24 cellular contexts compared by ENCODE assay signal in genomic region chr3:56616479-56617006, GRCh38. TPM values are rescaled to one million over a fixed set of nuclear protein-coding genes. Genes with fewer than 3 reads are reported as not detected.
A peak's percentile ranks its signal among the peaks of the same experiment; 100 is the strongest.
DNase-seq lines count a peak whose midpoint lies in the region; ATAC-seq, FAIRE-seq and TF ChIP-seq lines count a peak whose summit lies in the region.
"Had no signal": no experiment of that assay in that cellular context is flagged by ENCODE, and none has a peak within 500 bp of the region (broad histone marks: within the 10 kb centered on the region; RNA-seq: fewer than 3 reads in every experiment).

No MANE protein-coding gene starts in this region.

- no peak overlapping the region for H2BK120ac ChIP-seq in H1 (replicated peaks; ENCODE audit: low read depth, low read length)

- H4K5ac ChIP-seq in H1 (ENCODE audit: insufficient read length, low read depth, low read length) = no peak overlapping the region

- H3K36me3 Mint-ChIP-seq in activated CD4-positive, alpha-beta T cell treated with anti-CD3 and anti-CD28 coated beads, Interleukin-2, amount 10 ng/mL, durations not matched to agents 24 days and 14 days (ENCODE audit: low read depth) = peaks cover 71% of the 10 kb centered on the region
- H3K36me3 Mint-ChIP-seq in activated CD4-positive, alpha-beta T cell treated with anti-CD3 and anti-CD28 coated beads, Interleukin-2, amount 10 ng/mL, durations not matched to agents 7 days and 5 days (ENCODE audit: low read depth) = peaks cover 82% of the 10 kb centered on the region
- peaks cover 68% of the 10 kb centered on the region for H3K36me3 Mint-ChIP-seq in CD4-positive, CD25-positive, alpha-beta regulatory T cell
- H3K36me3 Mint-ChIP-seq in T-helper 17 cell (ENCODE audit: low read depth) = peaks cover 6% of the 10 kb centered on the region
- H3K36me3 Mint-ChIP-seq in Caco-2 (ENCODE audit: insufficient read depth, unreplicated experiment) = peaks cover 60% of the 10 kb centered on the region

- H2BK12ac ChIP-seq in H1 (ENCODE audit: low read depth, low read length) = no peak overlapping the region

- no peak overlapping the region for H4K8ac ChIP-seq in H1 (ENCODE audit: extremely low read depth, insufficient read depth, low read length)

- H2AK5ac ChIP-seq in H1 (ENCODE audit: low read depth, low read length) = no peak overlapping the region

- H3K36me3 ChIP-seq in CD4-positive, CD25-positive, alpha-beta regulatory T cell (ENCODE audit: control insufficient read depth, insufficient read depth, low read length) = peaks cover 79% of the 10 kb centered on the region
- H3K36me3 ChIP-seq in H1 (ENCODE audit: control insufficient read depth in 2 of 4, insufficient read depth in 4 of 4, low read length in 3 of 4) = peaks cover 0 to 52% (median 10%) of the 10 kb centered on the region in 4 experiments; a peak in 4 of 8 replicates
- peaks cover 26% of the 10 kb centered on the region for H3K36me3 ChIP-seq in MG63
- H3K36me3 ChIP-seq in Caco-2 (ENCODE audit: control insufficient read depth, insufficient read depth, low read length) = no peaks in the 10 kb centered on the region

- no peak overlapping the region for H3K18ac ChIP-seq in H1 (ENCODE audit: extremely low read depth, low read length)

- no peak for TF ChIP-seq POLR2A in H1 (IDR thresholded peaks at IDR 0.05; ENCODE audit: control extremely low read depth in 1 of 2, low read depth in 2 of 2, low read length in 2 of 2)

- POLR2A ChIA-PET in activated CD4-positive, alpha-beta T cell treated with anti-CD3 and anti-CD28 coated beads, Interleukin-2, amount 10 ng/mL, durations not matched to agents 7 days and 5 days (lab: Charles Lee) = no interaction called here
- POLR2A ChIA-PET in H1 (lab: Charles Lee; ENCODE audit: partially characterized antibody) = no interaction called here
- POLR2A ChIA-PET in Caco-2 (lab: Charles Lee) = no interaction called here

- no peak for TF ChIP-seq RAD21 in H1 (IDR thresholded peaks at IDR 0.05 in 1 of 2, conservative IDR thresholded peaks at IDR 0.05 in 1 of 2; ENCODE audit: low read depth in 2 of 2, low read length in 2 of 2)

- no peak for ATAC-seq in CD4-positive, CD25-positive, alpha-beta regulatory T cell (ENCODE audit: low read depth in 2 of 2)
- ATAC-seq in T-helper 17 cell = no peak
- ATAC-seq: activated T-cell treated with anti-CD3 and anti-CD28 coated beads, Interleukin-2, amount 50 U/mL, for 4 hours; lower lobe of right lung; SK-N-SH treated with all-trans-retinoic acid at 6 μM for 48 hours had no signal

- peaks cover 22% of the 10 kb centered on the region for H3K4me1 ChIP-seq in CD4-positive, CD25-positive, alpha-beta regulatory T cell (ENCODE audit: control insufficient read depth, insufficient read depth, low read length, poor library complexity, severe bottlenecking)
- H3K4me1 ChIP-seq in H1 (replicated peaks in 1 of 4; ENCODE audit: control insufficient read depth in 3 of 4, insufficient read depth in 4 of 4, low read length in 3 of 4) (no peaks in the 10 kb centered on the region; a peak in 1 of 7 replicates), Caco-2 (no peaks in the 10 kb centered on the region)

- 89 to 100% methylated on average over 1 to 2 of the region's 2 CpGs for WGBS in H1 (ENCODE audit: extremely low coverage in 1 of 2, insufficient coverage in 1 of 2, insufficient read length in 1 of 2, insufficient replicate concordance in 2 of 2, low coverage in 1 of 2, low lambda C conversion rate in 2 of 2, missing lambda C conversion rate in 1 of 2), 2 experiments

- no peak overlapping the region for H4K91ac ChIP-seq in H1 (replicated peaks; ENCODE audit: insufficient read length, low read length)

- H2AFZ ChIP-seq in H1 (ENCODE audit: low read length) = no peak overlapping the region

- H3K79me1 ChIP-seq in H1 (ENCODE audit: low read depth, low read length) = peaks cover 4% of the 10 kb centered on the region; the same call in 1 of the 2 replicates

- H3K23me2 ChIP-seq in H1 (ENCODE audit: low read depth, low read length) = no peaks in the 10 kb centered on the region

- H3K4me1 Mint-ChIP-seq in activated CD4-positive, alpha-beta T cell treated with anti-CD3 and anti-CD28 coated beads, Interleukin-2, amount 10 ng/mL, durations not matched to agents 24 days and 14 days = peaks cover 30% of the 10 kb centered on the region
- peaks cover 31% of the 10 kb centered on the region for H3K4me1 Mint-ChIP-seq in activated CD4-positive, alpha-beta T cell treated with anti-CD3 and anti-CD28 coated beads, Interleukin-2, amount 10 ng/mL, durations not matched to agents 7 days and 5 days
- H3K4me1 Mint-ChIP-seq in CD4-positive, CD25-positive, alpha-beta regulatory T cell = peaks cover 23 to 43% (median 29%) of the 10 kb centered on the region in 4 donors
- H3K4me1 Mint-ChIP-seq in T-helper 17 cell (peaks cover 21% of the 10 kb centered on the region), Caco-2 (ENCODE audit: low read depth, unreplicated experiment) (peaks cover 7% of the 10 kb centered on the region)

- no peaks in the 10 kb centered on the region for H3K27me3 ChIP-seq in CD4-positive, CD25-positive, alpha-beta regulatory T cell (ENCODE audit: control insufficient read depth, insufficient read depth, low read length)
- H3K27me3 ChIP-seq in H1 (replicated peaks in 1 of 4; ENCODE audit: control insufficient read depth in 3 of 4, extremely low read depth in 1 of 4, insufficient read depth in 3 of 4, low read length in 3 of 4) (no peaks in the 10 kb centered on the region), MG63 (no peaks in the 10 kb centered on the region), Caco-2 (replicated peaks; ENCODE audit: control insufficient read depth, insufficient read depth, low read length) (no peaks in the 10 kb centered on the region)
- H3K27me3 ChIP-seq: suprapubic skin had no signal

- no peaks in the 10 kb centered on the region for H3K9me3 ChIP-seq in CD4-positive, CD25-positive, alpha-beta regulatory T cell (ENCODE audit: control insufficient read depth in 2 of 2, low read length in 2 of 2)
- H3K9me3 ChIP-seq in T-helper 17 cell (ENCODE audit: control insufficient read depth, low read length, poor library complexity, severe bottlenecking) (no peaks in the 10 kb centered on the region), H1 (ENCODE audit: insufficient read depth in 2 of 2, low read depth in 1 of 2, low read length in 1 of 2) (no peaks in the 10 kb centered on the region), MG63 (no peaks in the 10 kb centered on the region), Caco-2 (no peaks in the 10 kb centered on the region)
- H3K9me3 ChIP-seq: lower lobe of right lung, suprapubic skin had no signal

- TF ChIP-seq CTCF in H1 (IDR thresholded peaks at IDR 0.05; ENCODE audit: control extremely low read depth in 1 of 3, insufficient read depth in 1 of 3, low read depth in 1 of 3, low read length in 3 of 3) (no peak), Caco-2 (IDR thresholded peaks at IDR 0.05; ENCODE audit: insufficient read depth in 1 of 2, low read depth in 1 of 2, low read length in 1 of 2, severe bottlenecking in 1 of 2, unreplicated experiment in 1 of 2) (no peak)

- intact Hi-C loops in activated CD4-positive, alpha-beta T cell treated with anti-CD3 and anti-CD28 coated beads, Interleukin-2, amount 10 ng/mL, durations not matched to agents 24 days and 14 days (cut with micrococcal nuclease) = no loop called here
- intact Hi-C loops in Caco-2 (cut with micrococcal nuclease; ENCODE audit: unreplicated experiment) = no loop called here

- no peak overlapping the region for H3K23ac ChIP-seq in H1 (ENCODE audit: insufficient read length)

- no peak for FAIRE-seq in H1 (lab: Jason Lieb, UNC)

- peaks cover 9% of the 10 kb centered on the region for H3K9me3 Mint-ChIP-seq in activated CD4-positive, alpha-beta T cell treated with anti-CD3 and anti-CD28 coated beads, Interleukin-2, amount 10 ng/mL, durations not matched to agents 24 days and 14 days
- H3K9me3 Mint-ChIP-seq in activated CD4-positive, alpha-beta T cell treated with anti-CD3 and anti-CD28 coated beads, Interleukin-2, amount 10 ng/mL, durations not matched to agents 7 days and 5 days = peaks cover 12% of the 10 kb centered on the region
- H3K9me3 Mint-ChIP-seq in CD4-positive, CD25-positive, alpha-beta regulatory T cell = peaks cover 0 to 4% (median 0%) of the 10 kb centered on the region in 7 donors
- no peaks in the 10 kb centered on the region for H3K9me3 Mint-ChIP-seq in Caco-2 (ENCODE audit: unreplicated experiment)
- H3K9me3 Mint-ChIP-seq: activated T-cell treated with anti-CD3 and anti-CD28 coated beads, Interleukin-2, amount 50 U/mL, for 4 hours; H9 had no signal

- TF ChIP-seq EP300 in H1 (IDR thresholded peaks at IDR 0.05; ENCODE audit: borderline replicate concordance in 1 of 2, low read depth in 2 of 2, low read length in 2 of 2) = no peak

- H3K14ac ChIP-seq in H1 (ENCODE audit: insufficient read length) = no peak overlapping the region

- no peak overlapping the region for H3K56ac ChIP-seq in H1 (replicated peaks; ENCODE audit: insufficient read length, low read depth, low read length)

- no peaks in the 10 kb centered on the region for H3K27me3 Mint-ChIP-seq in activated CD4-positive, alpha-beta T cell treated with anti-CD3 and anti-CD28 coated beads, Interleukin-2, amount 10 ng/mL, durations not matched to agents 24 days and 14 days
- no peaks in the 10 kb centered on the region for H3K27me3 Mint-ChIP-seq in activated CD4-positive, alpha-beta T cell treated with anti-CD3 and anti-CD28 coated beads, Interleukin-2, amount 10 ng/mL, durations not matched to agents 7 days and 5 days
- no peaks in the 10 kb centered on the region for H3K27me3 Mint-ChIP-seq in CD4-positive, CD25-positive, alpha-beta regulatory T cell
- no peaks in the 10 kb centered on the region for H3K27me3 Mint-ChIP-seq in T-helper 17 cell
- H3K27me3 Mint-ChIP-seq in Caco-2 (ENCODE audit: insufficient read depth, unreplicated experiment) = no peaks in the 10 kb centered on the region

- H3K4me3 ChIP-seq in CD4-positive, CD25-positive, alpha-beta regulatory T cell (ENCODE audit: low read depth, low read length) = no peak overlapping the region
- H3K4me3 ChIP-seq in H1 (ENCODE audit: extremely low read depth in 1 of 4, insufficient read depth in 2 of 4, low read depth in 3 of 4, low read length in 4 of 4) = no peak overlapping the region
- H3K4me3 ChIP-seq in MG63 = no peak overlapping the region
- H3K4me3 ChIP-seq in Caco-2 (ENCODE audit: low read depth, low read length) = no peak overlapping the region
- H3K4me3 ChIP-seq: lower lobe of right lung, suprapubic skin had no signal

- no peak overlapping the region for H3K27ac ChIP-seq in CD4-positive, CD25-positive, alpha-beta regulatory T cell (ENCODE audit: insufficient read depth, low read length, poor library complexity, severe bottlenecking)
- H3K27ac ChIP-seq in H1 (ENCODE audit: low read depth, low read length) = no peak overlapping the region
- H3K27ac ChIP-seq: epithelial cell of prostate, HL-60, lower lobe of right lung, suprapubic skin, VCaP had no signal

- CTCF ChIA-PET in activated CD4-positive, alpha-beta T cell treated with anti-CD3 and anti-CD28 coated beads, Interleukin-2, amount 10 ng/mL, durations not matched to agents 7 days and 5 days (lab: Charles Lee) = no interaction called here
- CTCF ChIA-PET in H1 (lab: Charles Lee; ENCODE audit: partially characterized antibody) (no interaction called here), Caco-2 (lab: Charles Lee) (no interaction called here)

- H3K79me2 ChIP-seq in H1 (ENCODE audit: control insufficient read depth in 1 of 2, insufficient read depth in 2 of 2, low read length in 2 of 2) = no peaks in the 10 kb centered on the region; a peak in 1 of 4 replicates

- H2BK20ac ChIP-seq in H1 (ENCODE audit: low read length) = no peak overlapping the region

- no TSS peak for BruUV-seq in Caco-2 (replicated peaks; lab: Mats Ljungman, UMichigan)

- H2BK5ac ChIP-seq in H1 (ENCODE audit: low read depth, low read length) = no peak overlapping the region

- no peak for DNase-seq in activated CD4-positive, alpha-beta T cell treated with anti-CD3 and anti-CD28 coated beads, Interleukin-2, amount 10 ng/mL, durations not matched to agents 24 days and 14 days
- no peak for DNase-seq in activated CD4-positive, alpha-beta T cell treated with anti-CD3 and anti-CD28 coated beads, Interleukin-2, amount 10 ng/mL, durations not matched to agents 7 days and 5 days
- DNase-seq in CD4-positive, CD25-positive, alpha-beta regulatory T cell = peak in 1 of 3 donors; percentile 13
- no peak for DNase-seq in T-helper 17 cell
- no peak for DNase-seq in H1 (ENCODE audit: low read depth in 1 of 2, low spot score in 2 of 2)
- DNase-seq in DMS153 (lab: John Stamatoyannopoulos, UW) = no peak
- no peak for DNase-seq in MG63
- DNase-seq in Caco-2 = no peak
- DNase-seq: activated T-cell treated with anti-CD3 and anti-CD28 coated beads, Interleukin-2, amount 50 U/mL, for 4 hours; AML-193; cerebellar nuclear complex; COR-L47; H9; kidney glomerular epithelial cell; lower lobe of right lung; NCI-H1105 treated with DMSO at 0.1 percent for 48 hours; NCI-H2029; NCI-H345; NCI-H748 treated with DMSO at 0.1 percent for 48 hours had no signal

- H4K20me1 ChIP-seq in H1 (replicated peaks in 1 of 2; ENCODE audit: control insufficient read depth in 1 of 2, insufficient read depth in 2 of 2, low read length in 2 of 2) = peaks cover 0 to 3% of the 10 kb centered on the region in 2 experiments

- no peak overlapping the region for H3K4me2 ChIP-seq in H1 (ENCODE audit: insufficient read depth in 1 of 2, low read depth in 2 of 2, low read length in 2 of 2)

- no peak overlapping the region for H3K4ac ChIP-seq in H1 (replicated peaks; ENCODE audit: insufficient read length, low read depth, low read length)

- peak overlapping the region; percentile 36 for H3K27ac Mint-ChIP-seq in activated CD4-positive, alpha-beta T cell treated with anti-CD3 and anti-CD28 coated beads, Interleukin-2, amount 10 ng/mL, durations not matched to agents 24 days and 14 days
- H3K27ac Mint-ChIP-seq in activated CD4-positive, alpha-beta T cell treated with anti-CD3 and anti-CD28 coated beads, Interleukin-2, amount 10 ng/mL, durations not matched to agents 7 days and 5 days = no peak overlapping the region
- H3K27ac Mint-ChIP-seq in CD4-positive, CD25-positive, alpha-beta regulatory T cell = peak overlapping the region; percentile 1 to 81 (median 67)
- peak overlapping the region; percentile 37 for H3K27ac Mint-ChIP-seq in T-helper 17 cell
- H3K27ac Mint-ChIP-seq in Caco-2 (ENCODE audit: unreplicated experiment) = no peak overlapping the region

- H2BK15ac ChIP-seq in H1 (ENCODE audit: low read length) = no peak overlapping the region

- no peak overlapping the region for H3K4me3 Mint-ChIP-seq in activated CD4-positive, alpha-beta T cell treated with anti-CD3 and anti-CD28 coated beads, Interleukin-2, amount 10 ng/mL, durations not matched to agents 24 days and 14 days
- H3K4me3 Mint-ChIP-seq in activated CD4-positive, alpha-beta T cell treated with anti-CD3 and anti-CD28 coated beads, Interleukin-2, amount 10 ng/mL, durations not matched to agents 7 days and 5 days = no peak overlapping the region
- H3K4me3 Mint-ChIP-seq in CD4-positive, CD25-positive, alpha-beta regulatory T cell = peak overlapping the region in 1 of 4 donors; percentile 32
- H3K4me3 Mint-ChIP-seq in T-helper 17 cell = no peak overlapping the region
- no peak overlapping the region for H3K4me3 Mint-ChIP-seq in Caco-2 (ENCODE audit: unreplicated experiment)
- H3K4me3 Mint-ChIP-seq: activated T-cell treated with anti-CD3 and anti-CD28 coated beads, Interleukin-2, amount 50 U/mL, for 4 hours; H9 had no signal

- no peak overlapping the region for H3K9ac ChIP-seq in H1 (replicated peaks in 1 of 4; ENCODE audit: extremely low read depth in 1 of 4, low read depth in 3 of 4, low read length in 3 of 4)

RNA-seq across cellular contexts. Expression of gene CCDC66, which starts 59.6 kb away (rescaled TPM):
- total RNA-seq in activated CD4-positive, alpha-beta T cell treated with anti-CD3 and anti-CD28 coated beads, Interleukin-2, amount 10 ng/mL, durations not matched to agents 24 days and 14 days = 36.8 and 37.8 TPM in 2 replicates
- total RNA-seq in activated CD4-positive, alpha-beta T cell treated with anti-CD3 and anti-CD28 coated beads, Interleukin-2, amount 10 ng/mL, durations not matched to agents 7 days and 5 days = 10 to 100 TPM; 38.2 to 40.0 TPM
- total RNA-seq in CD4-positive, CD25-positive, alpha-beta regulatory T cell = 74.5 TPM
- 10 to 100 TPM; 21.0 to 29.1 (median 23.9) TPM for polyA plus RNA-seq in CD4-positive, CD25-positive, alpha-beta regulatory T cell
- total RNA-seq in T-helper 17 cell = 10 to 100 TPM; 58.4 to 71.7 TPM
- 24.3 and 29.3 TPM in 2 replicates for total RNA-seq in H1 (2021; fragmentation: NEBNext Ultra II Directional; extraction: Animal tissue kit (Norgen Biotek cat#: 25700))
- polyA plus RNA-seq in H1 (2011; rRNA removed) = 4.5 and 9.6 TPM in 2 replicates
- 11.2 TPM for polyA plus RNA-seq in H1 (2011; cell fraction: cytosol; rRNA removed)
- 12.2 TPM for polyA plus RNA-seq in H1 (2011; cell fraction: nucleus; rRNA removed)
- 10.1 to 18.8 TPM (median 12.0 TPM) in 4 replicates for polyA plus RNA-seq in H1 (2012, experiment 1 of 2)
- polyA plus RNA-seq in H1 (2012, experiment 2 of 2) = 1.2 TPM
- 22.7 TPM for polyA plus RNA-seq in H1 (2013, experiment 1 of 2)
- polyA plus RNA-seq in H1 (2013, experiment 2 of 2) = 18.3 TPM
- 24.1 and 33.3 TPM in 2 replicates for polyA minus RNA-seq in H1 (2011; rRNA and poly(A)+ RNA removed)
- 9.3 TPM for polyA minus RNA-seq in H1 (2011; cell fraction: cytosol; rRNA and poly(A)+ RNA removed)
- polyA minus RNA-seq in H1 (2011; cell fraction: nucleus; rRNA and poly(A)+ RNA removed) = 74.0 TPM
- 6.8 and 14.4 TPM in 2 replicates for total RNA-seq in MG63 (2014; rRNA removed; shearing (Covaris generic); ENCODE audit: low replicate concordance)
- total RNA-seq in Caco-2 (2022) = 25.3 and 28.6 TPM in 2 replicates

Comparison
In these comparisons a context has a peak if more than half of its experiments do, and no peak if none do; other contexts are left out.
1. H3K27ac Mint-ChIP-seq: peak in activated CD4-positive, alpha-beta T cell treated with anti-CD3 and anti-CD28 coated beads, Interleukin-2, amount 10 ng/mL, durations not matched to agents 24 days and 14 days (single experiment), CD4-positive, CD25-positive, alpha-beta regulatory T cell (3 of 3) and T-helper 17 cell (single experiment); none in activated CD4-positive, alpha-beta T cell treated with anti-CD3 and anti-CD28 coated beads, Interleukin-2, amount 10 ng/mL, durations not matched to agents 7 days and 5 days (single experiment) and Caco-2 (single experiment).